ENCODE assay signal across 17 cellular contexts in genomic region chr14:23145794-23146422, GRCh38. TPM values are rescaled to one million over a fixed set of nuclear protein-coding genes. Genes with fewer than 3 reads are reported as not detected.
A peak's percentile ranks its signal among the peaks of the same experiment; 100 is the strongest.
DNase-seq lines count a peak whose midpoint lies in the region; ATAC-seq and TF ChIP-seq lines count a peak whose summit lies in the region.
"Had no signal": no experiment of that assay in that cellular context is flagged by ENCODE, and none has a peak within 500 bp of the region (broad histone marks: within the 10 kb centered on the region; RNA-seq: fewer than 3 reads in every experiment).

No MANE protein-coding gene starts in this region.

- no peak for ATAC-seq in stimulated activated naive CD8-positive, alpha-beta T cell treated with anti-CD3 and anti-CD28 coated beads, Interleukin-15, Interleukin-2, amounts not matched to agents 100 U/mL and 50 U/mL, for 24 hours

- no peaks in the 10 kb centered on the region for H3K9me2 ChIP-seq in PC-9 (ENCODE audit: insufficient read depth)

- intact Hi-C loops in PC-9 (cut with micrococcal nuclease; ENCODE audit: unreplicated experiment) = no loop called here

- no peak overlapping the region for H3K4me3 Mint-ChIP-seq in nephron progenitor cell
- H3K4me3 Mint-ChIP-seq in type B pancreatic cell = no peak overlapping the region
- H3K4me3 Mint-ChIP-seq: activated CD4-positive, alpha-beta memory T cell treated with anti-CD3 and anti-CD28 coated beads, Interleukin-2, amount 10 ng/mL, durations not matched to agents 7 days and 5 days; CD4-positive, alpha-beta memory T cell; stimulated activated naive B cell treated with anti-CD40 and anti-IgM and Interleukin-4, amounts not matched to agents 10 μg/mL and 1 μg/mL and 100 μg/mL, for 72 hours had no signal

- no peaks in the 10 kb centered on the region for H3K79me2 ChIP-seq in PC-9 (ENCODE audit: low read depth)

- H3K36me3 ChIP-seq in PC-9 (ENCODE audit: low read depth) (no peaks in the 10 kb centered on the region), esophagus (ENCODE audit: control insufficient read depth in 2 of 2, insufficient read depth in 2 of 2, low read length in 1 of 2) (no peaks in the 10 kb centered on the region)

- H3K9me3 Mint-ChIP-seq in nephron progenitor cell (peaks cover 16% of the 10 kb centered on the region), type B pancreatic cell (no peaks in the 10 kb centered on the region)
- H3K9me3 Mint-ChIP-seq: activated CD4-positive, alpha-beta memory T cell treated with anti-CD3 and anti-CD28 coated beads, Interleukin-2, amount 10 ng/mL, durations not matched to agents 7 days and 5 days had no signal

- H3K4me3 ChIP-seq in PC-9 (no peak overlapping the region), esophagus (ENCODE audit: low read depth in 1 of 2, low read length in 2 of 2) (no peak overlapping the region)

- in situ Hi-C loops in G401 (cut with HindIII; ENCODE audit: low sequenced_read_pairs) = no loop called here

- DNase-seq in PC-9 = peak in 1 of 2 experiments; percentile 58
- DNase-seq in nephron progenitor cell = no peak
- no peak for DNase-seq in type B pancreatic cell (ENCODE audit: extremely low spot score, unreplicated experiment)
- DNase-seq in stimulated activated naive CD8-positive, alpha-beta T cell treated with anti-CD3 and anti-CD28 coated beads, Interleukin-15, Interleukin-2, amounts not matched to agents 100 U/mL and 50 U/mL, for 24 hours = no peak
- no peak for DNase-seq in G401 (ENCODE audit: low spot score)
- no peak for DNase-seq in activated CD8-positive, alpha-beta memory T cell treated with anti-CD3 and anti-CD28 coated beads for 24 hours
- no peak for DNase-seq in cerebellar nuclear complex (lab: John Stamatoyannopoulos, UW)
- DNase-seq: activated CD4-positive, alpha-beta memory T cell treated with anti-CD3 and anti-CD28 coated beads, Interleukin-2, amount 10 ng/mL, durations not matched to agents 7 days and 5 days; activated gamma-delta T cell treated with Interleukin-2 at 50 U/mL for 16 hours; caudate nucleus; CD4-positive, alpha-beta memory T cell; NCI-H2171 treated with DMSO at 0.1 percent for 48 hours; stimulated activated CD4-positive, alpha-beta T cell treated with anti-CD3 and anti-CD28 coated beads, Interleukin-4, amount 100 ng/mL, for 1 hour; stimulated activated naive B cell treated with anti-CD40 and anti-IgM and Interleukin-4, amounts not matched to agents 10 μg/mL and 1 μg/mL and 100 μg/mL, for 72 hours had no signal

- H3K27me3 Mint-ChIP-seq in nephron progenitor cell (ENCODE audit: low read depth, poor library complexity) = no peaks in the 10 kb centered on the region
- H3K27me3 Mint-ChIP-seq in type B pancreatic cell = no peaks in the 10 kb centered on the region

- TF ChIP-seq CTCF in PC-9 (conservative IDR thresholded peaks at IDR 0.05) = no peak
- TF ChIP-seq CTCF in nephron progenitor cell (IDR thresholded peaks at IDR 0.05) = no peak
- TF ChIP-seq CTCF in type B pancreatic cell (conservative IDR thresholded peaks at IDR 0.05) = no peak

- H3K9me3 ChIP-seq in PC-9 (ENCODE audit: insufficient read depth, low read depth) (no peaks in the 10 kb centered on the region), esophagus (ENCODE audit: control insufficient read depth in 2 of 2, insufficient read depth in 1 of 2, low read depth in 1 of 2, low read length in 1 of 2) (no peaks in the 10 kb centered on the region)

- BruUV-seq in PC-9 (replicated peaks; lab: Mats Ljungman, UMichigan) = no TSS peak

- POLR2A ChIA-PET in PC-9 (lab: Charles Lee; ENCODE audit: unreplicated experiment) = no interaction called here

- peaks cover 36% of the 10 kb centered on the region for H3K4me1 Mint-ChIP-seq in nephron progenitor cell
- H3K4me1 Mint-ChIP-seq in type B pancreatic cell (ENCODE audit: unreplicated experiment) = peaks cover 17% of the 10 kb centered on the region
- H3K4me1 Mint-ChIP-seq: CD4-positive, alpha-beta memory T cell had no signal

- 44 to 53% methylated on average over 4 of the region's 4 CpGs for WGBS in esophagus, 2 donors

- H4K20me1 ChIP-seq in PC-9 (ENCODE audit: insufficient read depth) = no peaks in the 10 kb centered on the region

- H3K4me1 ChIP-seq in PC-9 (replicated peaks; ENCODE audit: insufficient read depth) (peaks cover 37% of the 10 kb centered on the region), esophagus (ENCODE audit: control insufficient read depth in 2 of 2, insufficient read depth in 2 of 2, low read length in 1 of 2) (peaks cover 12 to 15% of the 10 kb centered on the region in 2 donors)

- H3K36me3 Mint-ChIP-seq in nephron progenitor cell (ENCODE audit: low read depth) (peaks cover 67% of the 10 kb centered on the region), type B pancreatic cell (peaks cover 17% of the 10 kb centered on the region)
- H3K36me3 Mint-ChIP-seq: stimulated activated naive B cell treated with anti-CD40 and anti-IgM and Interleukin-4, amounts not matched to agents 10 μg/mL and 1 μg/mL and 100 μg/mL, for 72 hours had no signal

- H3K27ac ChIP-seq in PC-9 = peak overlapping the region; percentile 45
- peak overlapping the region; percentile 57 to 62 for H3K27ac ChIP-seq in esophagus (ENCODE audit: low read depth in 2 of 2, low read length in 1 of 2)

- peak overlapping the region; percentile 34 for H3K4me2 ChIP-seq in PC-9

- H3F3A ChIP-seq in PC-9 (ENCODE audit: insufficient read depth, low read depth) = peaks cover 5% of the 10 kb centered on the region; the same call in 1 of the 2 replicates

- H2AFZ ChIP-seq in PC-9 = 0 out of 2 replicates have a peak overlapping the region, but pooled peaks have one; percentile 52

- CTCF ChIA-PET in PC-9 (lab: Charles Lee) = interaction anchor here (0.6 kb wide), 1 partner anchor 77 kb away, joined by 3 read pairs; no protein-coding TSS in a partner anchor

- H3K27me3 ChIP-seq in PC-9 (ENCODE audit: insufficient read depth, low read depth) (no peaks in the 10 kb centered on the region), esophagus (ENCODE audit: control insufficient read depth in 1 of 2, insufficient read depth in 2 of 2, low read length in 2 of 2) (no peaks in the 10 kb centered on the region)

- peak overlapping the region; percentile 93 for H3K27ac Mint-ChIP-seq in nephron progenitor cell
- H3K27ac Mint-ChIP-seq in type B pancreatic cell = peak overlapping the region; percentile 29
- H3K27ac Mint-ChIP-seq: activated CD4-positive, alpha-beta memory T cell treated with anti-CD3 and anti-CD28 coated beads, Interleukin-2, amount 10 ng/mL, durations not matched to agents 7 days and 5 days; CD4-positive, alpha-beta memory T cell; stimulated activated naive B cell treated with anti-CD40 and anti-IgM and Interleukin-4, amounts not matched to agents 10 μg/mL and 1 μg/mL and 100 μg/mL, for 72 hours had no signal

RNA-seq across cellular contexts. Expression of gene CEBPE, which starts 26.9 kb away (rescaled TPM):
- total RNA-seq in PC-9 (2021) = not detected in 2 replicates
- polyA plus RNA-seq in esophagus = under 1 TPM in 1 of 2 donors, not detected in 1; 0.02 TPM
- total RNA-seq in type B pancreatic cell (ENCODE audit: low replicate concordance) = not detected in 2 replicates
- not detected in 2 replicates for total RNA-seq in G401 (2014; rRNA removed; shearing (Covaris generic))

RNA-seq across cellular contexts. Expression of gene SLC7A8, which starts 37.6 kb away (rescaled TPM):
- total RNA-seq in PC-9 (2021) = 2.0 and 3.6 TPM in 2 replicates
- 10 to 100 TPM; 27.5 to 33.4 TPM for polyA plus RNA-seq in esophagus
- total RNA-seq in type B pancreatic cell (ENCODE audit: low replicate concordance) = 56.1 and 56.7 TPM in 2 replicates
- 14.5 and 15.9 TPM in 2 replicates for total RNA-seq in G401 (2014; rRNA removed; shearing (Covaris generic))

RNA-seq across cellular contexts. Expression of gene CIROP, which starts 41.1 kb away (rescaled TPM):
- total RNA-seq in PC-9 (2021) (not detected in 2 replicates), type B pancreatic cell (ENCODE audit: low replicate concordance) (0.19 and 0.40 TPM in 2 replicates)
- under 1 TPM in 1 of 2 donors, not detected in 1; 0.01 TPM for polyA plus RNA-seq in esophagus
- not detected in 2 replicates for total RNA-seq in G401 (2014; rRNA removed; shearing (Covaris generic))
- total RNA-seq: activated CD4-positive, alpha-beta memory T cell treated with anti-CD3 and anti-CD28 coated beads, Interleukin-2, amount 10 ng/mL, durations not matched to agents 7 days and 5 days; CD4-positive, alpha-beta memory T cell; posterior vena cava; T-helper 2 cell treated with Interferon-gamma antibody and Interleukin-4, amounts not matched to agents 100 ng/mL and 5 ng/mL, for 36 hours had no signal
- polyA plus RNA-seq: CD4-positive, alpha-beta memory T cell had no signal

RNA-seq across cellular contexts. Expression of gene C14orf119, which starts 50.6 kb away (rescaled TPM):
- 26.8 and 46.5 TPM in 2 replicates for total RNA-seq in PC-9 (2021)
- 10 to 100 TPM; 14.9 to 38.4 TPM for polyA plus RNA-seq in esophagus
- total RNA-seq in type B pancreatic cell (ENCODE audit: low replicate concordance) = 53.0 and 67.2 TPM in 2 replicates
- 53.7 and 55.2 TPM in 2 replicates for total RNA-seq in G401 (2014; rRNA removed; shearing (Covaris generic))

RNA-seq across cellular contexts. Expression of gene ACIN1, which starts 51.0 kb away (rescaled TPM):
- 113 and 171 TPM in 2 replicates for total RNA-seq in PC-9 (2021)
- polyA plus RNA-seq in esophagus = 100 to 1,000 TPM in 1 of 2 donors, 10 to 100 TPM in 1; 70.5 to 136 TPM
- total RNA-seq in type B pancreatic cell (ENCODE audit: low replicate concordance) = 214 and 342 TPM in 2 replicates
- 80.3 and 95.3 TPM in 2 replicates for total RNA-seq in G401 (2014; rRNA removed; shearing (Covaris generic))
